ENCODE assay signal across 8 cellular contexts in genomic region chr3:52533623-52534280, GRCh38. TPM values are rescaled to one million over a fixed set of nuclear protein-coding genes. Genes with fewer than 3 reads are reported as not detected.
DNase-seq lines count a peak whose midpoint lies in the region; ATAC-seq and TF ChIP-seq lines count a peak whose summit lies in the region.

Gene NT5DC2, minus strand, starts transcription at chr3:52533857. Its CDS starts 120 bp downstream, at chr3:52533737.

- no peaks in the 10 kb centered on the region for H3K27me3 ChIP-seq in ACC112 (ENCODE audit: insufficient read depth, low read length)
- no peaks in the 10 kb centered on the region for H3K27me3 ChIP-seq in SJCRH30
- H3K27me3 ChIP-seq in thymus (ENCODE audit: control insufficient read depth, insufficient read depth): no peaks in the 10 kb centered on the region

- peaks cover 27% of the 10 kb centered on the region for H3K4me1 Mint-ChIP-seq in activated naive CD4-positive, alpha-beta T cell treated with anti-CD3 and anti-CD28 coated beads, Interleukin-2, amount 50 U/mL, for 24 hours

- DNase-seq in HT-29 (ENCODE audit: low spot score) (peak; percentile 60), SJCRH30 (peak; percentile 66 to 86), globus pallidus (ENCODE audit: low spot score) (peak; percentile 59), omental fat pad (ENCODE audit: low spot score) (no peak)

- H3K36me3 ChIP-seq in ACC112 (ENCODE audit: insufficient read depth, low read length) (no peaks in the 10 kb centered on the region; the same call in 1 of the 2 replicates), SJCRH30 (peaks cover 3% of the 10 kb centered on the region), thymus (ENCODE audit: control insufficient read depth, insufficient read depth) (no peaks in the 10 kb centered on the region)

- no peaks in the 10 kb centered on the region for H3K9me3 Mint-ChIP-seq in activated naive CD4-positive, alpha-beta T cell treated with anti-CD3 and anti-CD28 coated beads, Interleukin-2, amount 50 U/mL, for 24 hours

- peaks cover 51% of the 10 kb centered on the region for H3K4me1 ChIP-seq in ACC112 (ENCODE audit: control insufficient read depth, insufficient read depth, low read length, unreplicated experiment)
- H3K4me1 ChIP-seq in SJCRH30: peaks cover 7% of the 10 kb centered on the region
- peaks cover 31% of the 10 kb centered on the region for H3K4me1 ChIP-seq in thymus (ENCODE audit: control insufficient read depth, insufficient read depth, low read length)

- 5% methylated on average over 89 of the region's 91 CpGs for WGBS in thymus

- H3K27ac ChIP-seq in ACC112 (ENCODE audit: low read depth, low read length): peak within 1 kb of the TSS; percentile 44; the same call in 1 of the 2 replicates
- H3K27ac ChIP-seq in SJCRH30: peak within 1 kb of the TSS; percentile 46
- H3K27ac ChIP-seq in thymus (ENCODE audit: low read depth): no peak within 1 kb of the TSS

- no peak for TF ChIP-seq CTCF in omental fat pad (IDR thresholded peaks at IDR 0.05)

- H3K9me3 ChIP-seq in SJCRH30 (replicated peaks): no peaks in the 10 kb centered on the region
- peaks cover 1% of the 10 kb centered on the region for H3K9me3 ChIP-seq in thymus (ENCODE audit: control insufficient read depth)

- H3K4me3 Mint-ChIP-seq in activated naive CD4-positive, alpha-beta T cell treated with anti-CD3 and anti-CD28 coated beads, Interleukin-2, amount 50 U/mL, for 24 hours: peak within 1 kb of the TSS; percentile 82

- H2AFZ ChIP-seq in ACC112 (ENCODE audit: low read length, unreplicated experiment): peak within 1 kb of the TSS; percentile 79

- H3K79me2 ChIP-seq in ACC112 (ENCODE audit: control insufficient read depth, insufficient read depth, low read length, unreplicated experiment): peaks cover 68% of the 10 kb centered on the region

- H3K4me3 ChIP-seq in ACC112 (ENCODE audit: low read depth, low read length) (peak within 1 kb of the TSS; percentile 88), SJCRH30 (peak within 1 kb of the TSS; percentile 97), thymus (ENCODE audit: low read length) (peak within 1 kb of the TSS; percentile 65)

- H3K27ac Mint-ChIP-seq in activated naive CD4-positive, alpha-beta T cell treated with anti-CD3 and anti-CD28 coated beads, Interleukin-2, amount 50 U/mL, for 24 hours: peak within 1 kb of the TSS; percentile 79

- peaks cover 7% of the 10 kb centered on the region for H3K36me3 Mint-ChIP-seq in activated naive CD4-positive, alpha-beta T cell treated with anti-CD3 and anti-CD28 coated beads, Interleukin-2, amount 50 U/mL, for 24 hours

- H3K27me3 Mint-ChIP-seq in activated naive CD4-positive, alpha-beta T cell treated with anti-CD3 and anti-CD28 coated beads, Interleukin-2, amount 50 U/mL, for 24 hours: no peaks in the 10 kb centered on the region

- ATAC-seq in GM18502 (IDR thresholded peaks at IDR 0.05; ENCODE audit: poor library complexity, unreplicated experiment) (peak; percentile 47), omental fat pad (ENCODE audit: low FRiP score) (peak; percentile 64)

RNA-seq across cellular contexts. Expression of gene NT5DC2, which starts in this region (rescaled TPM):
- total RNA-seq in HT-29 (2014; rRNA removed; shearing (Covaris generic)): 119 and 120 TPM in 2 replicates
- total RNA-seq in SJCRH30 (2014; rRNA removed; shearing (Covaris generic)): 140 and 152 TPM in 2 replicates
- total RNA-seq in omental fat pad: 10 to 100 TPM; 18.3 to 50.3 (median 39.5) TPM
- polyA plus RNA-seq in thymus: 11.2 TPM
